24 cellular contexts compared by ENCODE assay signal in genomic region chr1:8595332-8595731, GRCh38.
DNase-seq lines count a peak whose midpoint lies in the region; ATAC-seq, FAIRE-seq and TF ChIP-seq lines count a peak whose summit lies in the region.
"Had no signal": no experiment of that assay in that cellular context is flagged by ENCODE, and none has a peak within 500 bp of the region (broad histone marks: within the 10 kb centered on the region; RNA-seq: fewer than 3 reads in every experiment).

No MANE protein-coding gene starts in this region.

- no peaks in the 10 kb centered on the region for H3K27me3 Mint-ChIP-seq in T-helper 17 cell
- H3K27me3 Mint-ChIP-seq: IgD-negative memory B cell had no signal

- H3K4me3 Mint-ChIP-seq in T-helper 17 cell: no peak overlapping the region

- peaks cover 6% of the 10 kb centered on the region; the same call in 1 of the 2 replicates for H4K20me1 ChIP-seq in KMS-11 (ENCODE audit: insufficient read depth)

- H3K4me2 ChIP-seq in KMS-11: peak overlapping the region; percentile 59
- H3K4me2 ChIP-seq: SK-N-SH had no signal

- peaks cover 4% of the 10 kb centered on the region for H3K4me1 Mint-ChIP-seq in T-helper 17 cell

- no peak for TF ChIP-seq POLR2A in thyroid gland (IDR thresholded peaks at IDR 0.05)

- H3K36me3 Mint-ChIP-seq in T-helper 17 cell (ENCODE audit: low read depth): no peaks in the 10 kb centered on the region

- H3K9me3 ChIP-seq in thyroid gland (no peaks in the 10 kb centered on the region), T-helper 17 cell (ENCODE audit: control insufficient read depth, low read length, poor library complexity, severe bottlenecking) (no peaks in the 10 kb centered on the region)
- H3K9me3 ChIP-seq: BE2C, SK-N-SH had no signal

- peaks cover 4% of the 10 kb centered on the region; the same call in 1 of the 2 replicates for H3K79me2 ChIP-seq in KMS-11 (ENCODE audit: insufficient read depth, low read depth)

- intact Hi-C loops in thyroid gland (cut with DNase I): no loop called here

- DNase-seq in thyroid gland (no peak), T-helper 17 cell (no peak), amygdala (lab: John Stamatoyannopoulos, UW) (no peak), left lobe of liver (ENCODE audit: low spot score) (no peak)
- DNase-seq: ACHN, BE2C, Calu3, DMS79 treated with DMSO at 0.1 percent for 48 hours, Karpas-422, NCI-H1092 treated with DMSO at 0.1 percent for 48 hours, NCI-H1436, NCI-H187, NCI-H2081 treated with DMSO at 0.1 percent for 48 hours, NCI-H2171, NCI-H226, NCI-H510A, SHP77 treated with DMSO at 0.1 percent for 48 hours, SK-N-SH had no signal

- ATAC-seq in T-helper 17 cell (no peak), left lobe of liver (no peak)
- ATAC-seq: Panc1 had no signal

- H3K4me1 ChIP-seq in KMS-11 (ENCODE audit: low read depth, poor library complexity, severe bottlenecking) (peaks cover 54% of the 10 kb centered on the region), thyroid gland (peaks cover 29 to 30% of the 10 kb centered on the region in 2 donors)

- 0 out of 2 replicates have a peak overlapping the region, but pooled peaks have one; percentile 0 for H3K9ac ChIP-seq in KMS-11
- H3K9ac ChIP-seq: SK-N-SH had no signal

- no peak overlapping the region for H2AFZ ChIP-seq in KMS-11 (ENCODE audit: low read depth)

- no peak overlapping the region for H3K27ac Mint-ChIP-seq in T-helper 17 cell

- no peaks in the 10 kb centered on the region for H3K27me3 ChIP-seq in KMS-11 (ENCODE audit: insufficient read depth, low read depth)
- H3K27me3 ChIP-seq in thyroid gland: no peaks in the 10 kb centered on the region
- H3K27me3 ChIP-seq: BE2C had no signal

- H3K36me3 ChIP-seq in KMS-11 (ENCODE audit: insufficient read depth) (no peaks in the 10 kb centered on the region), thyroid gland (no peaks in the 10 kb centered on the region)
- H3K36me3 ChIP-seq: BE2C had no signal

- peak overlapping the region; percentile 36; the same call in 1 of the 2 replicates for H3K27ac ChIP-seq in KMS-11
- H3K27ac ChIP-seq in thyroid gland: peak overlapping the region; percentile 31 to 47 (median 35)

- TF ChIP-seq CTCF in KMS-11 (conservative IDR thresholded peaks at IDR 0.05; ENCODE audit: low read depth, low read length) (no peak), thyroid gland (IDR thresholded peaks at IDR 0.05) (no peak)

- H3K4me3 ChIP-seq in KMS-11 (IDR thresholded peaks at IDR 0.05; ENCODE audit: insufficient read depth, low read depth, low read length): no peak overlapping the region
- H3K4me3 ChIP-seq in thyroid gland (replicated peaks in 1 of 3): no peak overlapping the region

- FAIRE-seq in TTC549 (lab: Jason Lieb, UNC) (peak; percentile 71), islet of Langerhans (lab: Jason Lieb, UNC) (peak; percentile 84)
- FAIRE-seq: H1 had no signal
